9 cellular contexts compared by ENCODE assay signal in genomic region chr21:44836666-44837471, GRCh38. TPM values are rescaled to one million over a fixed set of nuclear protein-coding genes. Genes with fewer than 3 reads are reported as not detected.
DNase-seq lines count a peak whose midpoint lies in the region; ATAC-seq, FAIRE-seq and TF ChIP-seq lines count a peak whose summit lies in the region.
"Had no signal": no experiment of that assay in that cellular context is flagged by ENCODE, and none has a peak within 500 bp of the region (broad histone marks: within the 10 kb centered on the region; RNA-seq: fewer than 3 reads in every experiment).

No MANE protein-coding gene starts in this region.

- TF ChIP-seq CTCF in K562 (IDR thresholded peaks at IDR 0.05 in 2 of 3, conservative IDR thresholded peaks at IDR 0.05 in 1 of 3; ENCODE audit: insufficient read depth in 2 of 3, low read depth in 1 of 3, low read length in 3 of 3) (no peak), mucosa of descending colon (IDR thresholded peaks at IDR 0.05) (no peak), coronary artery (IDR thresholded peaks at IDR 0.05) (no peak)

- in situ Hi-C loops in K562 (cut with MboI): no loop called here

- CTCF ChIA-PET in K562 (lab: Yijun Ruan, JAX; ENCODE audit: low intra/inter-chr PET ratio): no interaction called here

- H3K9ac ChIP-seq in K562 (ENCODE audit: insufficient read depth in 1 of 2, low read depth in 2 of 2, low read length in 2 of 2): peak overlapping the region in 1 of 2 experiments; percentile 62; a peak in 2 of 4 replicates

- H3K4me3 ChIP-seq in K562 (no peak overlapping the region), mucosa of descending colon (no peak overlapping the region), coronary artery (no peak overlapping the region)
- H3K4me3 ChIP-seq: thoracic aorta had no signal

- H3K9me3 ChIP-seq in K562 (replicated peaks; ENCODE audit: control insufficient read depth, insufficient read depth, low read depth, low read length) (no peaks in the 10 kb centered on the region), mucosa of descending colon (no peaks in the 10 kb centered on the region)
- H3K9me3 ChIP-seq: thoracic aorta had no signal

- no peaks in the 10 kb centered on the region for H3K36me3 ChIP-seq in K562 (ENCODE audit: control insufficient read depth, insufficient read depth, low read length)
- no peaks in the 10 kb centered on the region for H3K36me3 ChIP-seq in mucosa of descending colon (ENCODE audit: low read depth)
- H3K36me3 ChIP-seq: thoracic aorta had no signal

- peak overlapping the region; percentile 64 for H2AFZ ChIP-seq in K562 (ENCODE audit: low read depth, low read length)

- H3K27me3 ChIP-seq in K562 (ENCODE audit: control insufficient read depth in 2 of 2, insufficient read depth in 2 of 2, low read length in 2 of 2): peaks cover 7 to 23% of the 10 kb centered on the region in 2 experiments; a peak in 4 of 5 replicates

- H4K20me1 ChIP-seq in K562 (replicated peaks; ENCODE audit: control insufficient read depth, insufficient read depth, low read length): peaks cover 5% of the 10 kb centered on the region; the same call in 1 of the 2 replicates

- BruUV-seq in K562 (replicated peaks; lab: Mats Ljungman, UMichigan): no TSS peak

- intact Hi-C loops in K562 (cut with micrococcal nuclease): loop anchor here (10.0 kb wide), 1 partner anchor 792 kb away; no protein-coding TSS in a partner anchor
- intact Hi-C loops in mucosa of descending colon (cut with DNase I, micrococcal nuclease): no loop called here

- DNase-seq in DMS53 treated with DMSO at 0.1 percent for 48 hours (lab: John Stamatoyannopoulos, UW; ENCODE audit: unreplicated experiment): peak; percentile 23
- peak; percentile 22 for DNase-seq in NAMALWA (ENCODE audit: low spot score)
- peak; percentile 47 to 82 (median 64) for DNase-seq in K562 (ENCODE audit: extremely low read depth in 1 of 4, low spot score in 3 of 4)
- DNase-seq in mucosa of descending colon: peak in 2 of 3 donors; percentile 52 to 53
- no peak for DNase-seq in NCI-H446 (lab: John Stamatoyannopoulos, UW)
- DNase-seq in coronary artery (ENCODE audit: low spot score): no peak
- DNase-seq in foreskin melanocyte: no peak
- DNase-seq in NCI-H2107 treated with DMSO at 0.1 percent for 48 hours (lab: John Stamatoyannopoulos, UW; ENCODE audit: unreplicated experiment): no peak

- peak overlapping the region; percentile 43; the same call in 1 of the 2 replicates for H3K4me2 ChIP-seq in K562 (ENCODE audit: insufficient read depth, low read length)

- FAIRE-seq in K562 (lab: Jason Lieb, UNC): peak; percentile 85

- TF ChIP-seq POLR2A in K562 (conservative IDR thresholded peaks at IDR 0.05): no peak

- peak; percentile 87 for ATAC-seq in K562
- ATAC-seq in mucosa of descending colon: peak; percentile 64

- no peaks in the 10 kb centered on the region for H3K9me1 ChIP-seq in K562 (ENCODE audit: control insufficient read depth, insufficient read depth, low read length)

- 0 out of 2 replicates have a peak, but pooled peaks have one; percentile 19 for TF ChIP-seq EP300 in K562 (IDR thresholded peaks at IDR 0.05; ENCODE audit: low read length)

- peak in 1 of 2 experiments; percentile 25; a peak in 1 of 4 replicates for TF ChIP-seq RAD21 in K562 (CRISPR knock-in tag; conservative IDR thresholded peaks at IDR 0.05 in 1 of 2, IDR thresholded peaks at IDR 0.05 in 1 of 2)

- POLR2A ChIA-PET in K562 (lab: Yijun Ruan, JAX): interaction anchor here (0.6 to 1.0 kb wide), 3 partner anchors 14 to 35 kb away, joined by 3 read pairs; partner anchors contain the start of gene UBE2G2

- H3K79me2 ChIP-seq in K562 (ENCODE audit: control insufficient read depth, insufficient read depth, low read length): no peaks in the 10 kb centered on the region

- H3K4me1 ChIP-seq in K562 (replicated peaks in 1 of 2; ENCODE audit: control insufficient read depth in 2 of 2, insufficient read depth in 2 of 2, low read length in 2 of 2): peaks cover 21 to 48% of the 10 kb centered on the region in 2 experiments
- H3K4me1 ChIP-seq in mucosa of descending colon (ENCODE audit: low read depth): peaks cover 10% of the 10 kb centered on the region

- H3K27ac ChIP-seq in K562 (ENCODE audit: extremely low read depth, low read depth, low read length) (no peak overlapping the region; the same call in 2 of the 3 replicates), coronary artery (no peak overlapping the region)
- H3K27ac ChIP-seq: thoracic aorta had no signal

- WGBS in K562 (ENCODE audit: insufficient coverage, low coverage, missing lambda C conversion rate): 41% methylated on average over 32 of the region's 37 CpGs

TF ChIP-seq in K562, 482 proteins besides CTCF, POLR2A, EP300 and RAD21 (continues in another document):
- TF ChIP-seq MAZ (CRISPR knock-in tag; conservative IDR thresholded peaks at IDR 0.05 in 1 of 2, IDR thresholded peaks at IDR 0.05 in 1 of 2) (no peak), EWSR1 (IDR thresholded peaks at IDR 0.05; ENCODE audit: borderline replicate concordance, low read depth, partially characterized antibody) (no peak), SMC3 (conservative IDR thresholded peaks at IDR 0.05; ENCODE audit: insufficient read depth, low read depth, low read length) (no peak), MCM2 (IDR thresholded peaks at IDR 0.05; ENCODE audit: low read depth) (no peak), MLX (CRISPR knock-in tag; conservative IDR thresholded peaks at IDR 0.05) (no peak)

RNA-seq across cellular contexts. Expression of gene SUMO3, which starts 19.0 kb away (rescaled TPM):
- total RNA-seq in K562 (2011; cell fraction: chromatin; rRNA removed; ENCODE audit: low replicate concordance): 32.4 and 33.2 TPM in 2 replicates
- total RNA-seq in K562 (2011; cell fraction: nucleolus; rRNA removed): 27.5 and 32.6 TPM in 2 replicates
- total RNA-seq in K562 (2011; cell fraction: nucleoplasm; rRNA removed): 42.5 and 55.7 TPM in 2 replicates
- total RNA-seq in K562 (2014; rRNA removed) (95.2 and 118 TPM in 2 replicates), K562 (2014; rRNA removed; fragmentation: Illumina TruSeq; extraction: Trizol) (101 TPM in 2 replicates), K562 (2015; rRNA removed; fragmentation: Illumina TruSeq; extraction: Trizol) (111 and 113 TPM in 2 replicates), K562 (2021) (120 TPM in 2 replicates), mucosa of descending colon (10 to 100 TPM; 68.9 to 76.9 (median 69.4) TPM)
- polyA plus RNA-seq in K562 (2011; rRNA removed) (110 and 128 TPM in 2 replicates), K562 (2014; fragmentation: Illumina TruSeq; extraction: Trizol) (142 and 144 TPM in 2 replicates), K562 (2014; fragmentation: Nextera tagmentation; extraction: Ambion mirVana) (10 to 100 TPM; 13.9 to 21.6 TPM), K562 (2014; rRNA removed) (143 and 146 TPM in 2 replicates)
- 132 and 183 TPM in 2 replicates for polyA plus RNA-seq in K562 (2011; cell fraction: cytosol; rRNA removed)
- polyA plus RNA-seq in K562 (2011; cell fraction: nucleus; rRNA removed): 41.4 and 52.1 TPM in 2 replicates
- polyA plus RNA-seq in K562 (2012): 95.3 and 142 TPM in 2 replicates
- polyA minus RNA-seq in K562 (2011; rRNA and poly(A)+ RNA removed): 105 and 120 TPM in 2 replicates
- 70.3 and 71.5 TPM in 2 replicates for polyA minus RNA-seq in K562 (2011; cell fraction: cytosol; rRNA and poly(A)+ RNA removed)
- 18.8 and 32.3 TPM in 2 replicates for polyA minus RNA-seq in K562 (2011; cell fraction: nucleus; rRNA and poly(A)+ RNA removed)

RNA-seq across cellular contexts. Expression of gene UBE2G2, which starts 35.2 kb away (rescaled TPM):
- 217 and 395 TPM in 2 replicates for total RNA-seq in K562 (2011; cell fraction: chromatin; rRNA removed; ENCODE audit: low replicate concordance)
- total RNA-seq in K562 (2011; cell fraction: nucleolus; rRNA removed): 127 and 140 TPM in 2 replicates
- 222 and 291 TPM in 2 replicates for total RNA-seq in K562 (2011; cell fraction: nucleoplasm; rRNA removed)
- 122 and 148 TPM in 2 replicates for total RNA-seq in K562 (2014; rRNA removed)
- 109 and 112 TPM in 2 replicates for total RNA-seq in K562 (2014; rRNA removed; fragmentation: Illumina TruSeq; extraction: Trizol)
- 99.0 and 112 TPM in 2 replicates for total RNA-seq in K562 (2015; rRNA removed; fragmentation: Illumina TruSeq; extraction: Trizol)
- total RNA-seq in K562 (2021): 131 and 140 TPM in 2 replicates
- polyA plus RNA-seq in K562 (2011; rRNA removed): 210 and 225 TPM in 2 replicates
- polyA plus RNA-seq in K562 (2011; cell fraction: cytosol; rRNA removed): 249 and 260 TPM in 2 replicates
- 234 and 303 TPM in 2 replicates for polyA plus RNA-seq in K562 (2011; cell fraction: nucleus; rRNA removed)
- polyA plus RNA-seq in K562 (2012): 119 and 202 TPM in 2 replicates
- 198 and 202 TPM in 2 replicates for polyA plus RNA-seq in K562 (2014; fragmentation: Illumina TruSeq; extraction: Trizol)
- 10 to 100 TPM; 47.5 to 74.3 TPM for polyA plus RNA-seq in K562 (2014; fragmentation: Nextera tagmentation; extraction: Ambion mirVana)
- polyA plus RNA-seq in K562 (2014; rRNA removed): 200 and 297 TPM in 2 replicates
- polyA minus RNA-seq in K562 (2011; rRNA and poly(A)+ RNA removed): 146 and 179 TPM in 2 replicates
- 83.5 and 87.6 TPM in 2 replicates for polyA minus RNA-seq in K562 (2011; cell fraction: cytosol; rRNA and poly(A)+ RNA removed)
- polyA minus RNA-seq in K562 (2011; cell fraction: nucleus; rRNA and poly(A)+ RNA removed): 115 and 148 TPM in 2 replicates
- total RNA-seq in mucosa of descending colon: 10 to 100 TPM; 64.2 to 85.4 (median 66.8) TPM

RNA-seq across cellular contexts. Expression of gene PTTG1IP, which starts 36.6 kb away (rescaled TPM):
- 109 and 139 TPM in 2 replicates for total RNA-seq in K562 (2011; cell fraction: chromatin; rRNA removed; ENCODE audit: low replicate concordance)
- total RNA-seq in K562 (2011; cell fraction: nucleolus; rRNA removed): 131 and 151 TPM in 2 replicates
- 146 and 174 TPM in 2 replicates for total RNA-seq in K562 (2011; cell fraction: nucleoplasm; rRNA removed)
- total RNA-seq in K562 (2014; rRNA removed): 85.4 and 97.6 TPM in 2 replicates
- 65.7 and 66.2 TPM in 2 replicates for total RNA-seq in K562 (2014; rRNA removed; fragmentation: Illumina TruSeq; extraction: Trizol)
- 92.9 and 98.7 TPM in 2 replicates for total RNA-seq in K562 (2015; rRNA removed; fragmentation: Illumina TruSeq; extraction: Trizol)
- 99.3 and 99.5 TPM in 2 replicates for total RNA-seq in K562 (2021)
- polyA plus RNA-seq in K562 (2011; rRNA removed): 92.4 and 138 TPM in 2 replicates
- polyA plus RNA-seq in K562 (2011; cell fraction: cytosol; rRNA removed): 79.9 and 115 TPM in 2 replicates
- polyA plus RNA-seq in K562 (2011; cell fraction: nucleus; rRNA removed): 69.1 and 123 TPM in 2 replicates
- polyA plus RNA-seq in K562 (2012): 77.4 and 167 TPM in 2 replicates
- polyA plus RNA-seq in K562 (2014; fragmentation: Illumina TruSeq; extraction: Trizol): 77.0 and 77.8 TPM in 2 replicates
- 1 to 10 TPM; 5.0 to 9.2 TPM for polyA plus RNA-seq in K562 (2014; fragmentation: Nextera tagmentation; extraction: Ambion mirVana)
- polyA plus RNA-seq in K562 (2014; rRNA removed): 82.4 and 86.9 TPM in 2 replicates
- 54.1 and 70.2 TPM in 2 replicates for polyA minus RNA-seq in K562 (2011; rRNA and poly(A)+ RNA removed)
- polyA minus RNA-seq in K562 (2011; cell fraction: cytosol; rRNA and poly(A)+ RNA removed): 69.1 and 114 TPM in 2 replicates
- polyA minus RNA-seq in K562 (2011; cell fraction: nucleus; rRNA and poly(A)+ RNA removed): 17.4 and 40.2 TPM in 2 replicates
- total RNA-seq in mucosa of descending colon: 100 to 1,000 TPM; 202 to 391 (median 286) TPM

Comparison
In these comparisons a context has a peak if more than half of its experiments do, and no peak if none do; other contexts are left out.
1. DNase-seq: peak in DMS53 treated with DMSO at 0.1 percent for 48 hours (single experiment), NAMALWA (single experiment), K562 (4 of 4) and mucosa of descending colon (2 of 3); none in NCI-H446 (0 of 2), coronary artery (single experiment), foreskin melanocyte (single experiment) and NCI-H2107 treated with DMSO at 0.1 percent for 48 hours (single experiment).